ENCODE assay signal across 1 cellular context in the genomic region with DNA sequence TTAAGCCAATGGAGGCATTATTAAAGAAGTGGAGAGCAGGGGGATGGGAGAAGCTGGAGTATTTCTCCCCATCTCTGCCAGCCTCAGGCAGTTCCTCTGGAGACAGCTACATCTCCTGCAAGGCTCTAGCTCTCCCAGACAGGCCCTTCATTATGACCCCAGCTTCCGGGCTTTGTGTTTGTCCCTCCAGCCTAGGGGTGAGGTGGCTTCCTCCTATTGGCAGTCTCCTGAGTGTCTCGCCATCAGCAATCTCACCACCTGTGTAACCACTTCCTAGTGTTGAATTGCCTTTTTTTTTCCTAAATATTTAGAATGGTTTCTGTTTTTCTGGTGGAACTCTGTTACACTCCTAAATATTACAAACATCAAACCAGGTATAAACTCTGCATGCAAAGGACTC.
TF ChIP-seq lines count a peak whose summit lies in the region.

No MANE protein-coding gene starts in this region.

TF ChIP-seq in HepG2, 621 proteins besides CTCF, POLR2A, EP300 and RAD21 (continued from another document):
- TF ChIP-seq, protein P1, sequence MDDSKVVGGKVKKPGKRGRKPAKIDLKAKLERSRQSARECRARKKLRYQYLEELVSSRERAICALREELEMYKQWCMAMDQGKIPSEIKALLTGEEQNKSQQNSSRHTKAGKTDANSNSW (CRISPR knock-in tag; IDR thresholded peaks at IDR 0.05; ENCODE audit: borderline replicate concordance), result no peak
- TF ChIP-seq, protein P2, sequence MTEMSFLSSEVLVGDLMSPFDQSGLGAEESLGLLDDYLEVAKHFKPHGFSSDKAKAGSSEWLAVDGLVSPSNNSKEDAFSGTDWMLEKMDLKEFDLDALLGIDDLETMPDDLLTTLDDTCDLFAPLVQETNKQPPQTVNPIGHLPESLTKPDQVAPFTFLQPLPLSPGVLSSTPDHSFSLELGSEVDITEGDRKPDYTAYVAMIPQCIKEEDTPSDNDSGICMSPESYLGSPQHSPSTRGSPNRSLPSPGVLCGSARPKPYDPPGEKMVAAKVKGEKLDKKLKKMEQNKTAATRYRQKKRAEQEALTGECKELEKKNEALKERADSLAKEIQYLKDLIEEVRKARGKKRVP (CRISPR knock-in tag; IDR thresholded peaks at IDR 0.05), result no peak
- TF ChIP-seq ZNF484 (CRISPR knock-in tag; IDR thresholded peaks at IDR 0.05; ENCODE audit: borderline replicate concordance, low read depth) (no peak), PHF8 (CRISPR knock-in tag; IDR thresholded peaks at IDR 0.05) (no peak), HNF4G (IDR thresholded peaks at IDR 0.05; ENCODE audit: borderline replicate concordance, low read depth, low read length) (no peak), HNF4G (CRISPR knock-in tag; IDR thresholded peaks at IDR 0.05; ENCODE audit: borderline replicate concordance, low read depth) (no peak), ZNF547 (CRISPR knock-in tag; IDR thresholded peaks at IDR 0.05) (no peak)
- TF ChIP-seq, protein P3, sequence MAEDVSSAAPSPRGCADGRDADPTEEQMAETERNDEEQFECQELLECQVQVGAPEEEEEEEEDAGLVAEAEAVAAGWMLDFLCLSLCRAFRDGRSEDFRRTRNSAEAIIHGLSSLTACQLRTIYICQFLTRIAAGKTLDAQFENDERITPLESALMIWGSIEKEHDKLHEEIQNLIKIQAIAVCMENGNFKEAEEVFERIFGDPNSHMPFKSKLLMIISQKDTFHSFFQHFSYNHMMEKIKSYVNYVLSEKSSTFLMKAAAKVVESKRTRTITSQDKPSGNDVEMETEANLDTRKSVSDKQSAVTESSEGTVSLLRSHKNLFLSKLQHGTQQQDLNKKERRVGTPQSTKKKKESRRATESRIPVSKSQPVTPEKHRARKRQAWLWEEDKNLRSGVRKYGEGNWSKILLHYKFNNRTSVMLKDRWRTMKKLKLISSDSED (CRISPR knock-in tag; IDR thresholded peaks at IDR 0.05), result no peak
